24 cellular contexts compared by ENCODE assay signal in the genomic region with DNA sequence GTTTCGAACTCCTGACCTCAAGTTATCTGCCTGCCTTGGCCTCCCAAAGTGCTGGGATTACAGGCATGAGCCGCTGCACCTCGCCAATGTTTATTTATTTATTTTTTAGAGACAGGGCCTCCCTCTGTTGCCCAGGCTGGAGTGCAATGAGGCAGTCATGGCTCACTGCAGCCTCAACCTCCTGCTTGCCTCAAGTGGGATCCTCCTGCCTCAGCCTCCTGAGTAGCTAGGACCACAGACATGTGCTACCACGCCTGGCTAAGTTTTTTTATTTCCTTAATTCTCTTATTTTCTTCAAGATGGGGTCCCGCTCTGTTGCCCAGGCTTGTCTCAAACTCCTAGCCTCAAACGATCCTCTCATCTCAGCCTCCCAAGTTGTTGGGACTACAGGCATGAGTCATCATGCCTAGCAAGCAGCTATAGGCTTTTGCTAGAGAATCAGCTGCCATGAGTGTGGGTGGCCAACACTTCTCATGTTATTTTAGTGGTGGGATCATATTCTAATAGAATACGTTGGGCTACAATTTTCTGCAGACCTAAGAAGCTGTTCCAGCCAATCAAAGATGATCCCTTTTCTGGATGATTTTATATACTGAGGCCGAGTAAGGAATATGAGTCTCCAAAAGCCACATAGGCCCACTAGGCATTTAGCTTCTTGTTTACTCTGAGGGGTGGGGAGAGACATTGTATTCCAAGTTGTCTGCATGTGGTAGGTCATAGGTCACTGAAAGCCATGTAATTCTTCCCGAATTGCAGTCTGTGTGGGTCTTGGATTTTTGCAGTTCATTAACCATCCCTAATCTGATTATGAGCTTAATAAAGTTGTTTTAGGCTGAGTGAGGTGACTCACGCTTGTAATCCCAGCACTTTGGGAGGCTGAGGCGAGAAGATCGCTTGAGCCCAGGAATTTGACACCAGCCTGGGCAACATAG.
"Had no signal": no experiment of that assay in that cellular context is flagged by ENCODE, and none has a peak within 500 bp of the region (broad histone marks: within the 10 kb centered on the region; RNA-seq: fewer than 3 reads in every experiment).

No MANE protein-coding gene starts in this region.

- H3K4me1 ChIP-seq: body of pancreas, sigmoid colon, spleen, thyroid gland had no signal

- H3K27ac Mint-ChIP-seq: activated CD4-positive, alpha-beta memory T cell treated with anti-CD3 and anti-CD28 coated beads, Interleukin-2, amount 10 ng/mL, durations not matched to agents 7 days and 5 days; activated CD4-positive, alpha-beta T cell treated with anti-CD3 and anti-CD28 coated beads for 36 hours; activated CD8-positive, alpha-beta memory T cell treated with anti-CD3 and anti-CD28 coated beads, Interleukin-2, amount 10 ng/mL, durations not matched to agents 7 days and 5 days; activated naive CD8-positive, alpha-beta T cell treated with anti-CD3 and anti-CD28 coated beads for 36 hours; activated T-helper 17 cell treated with anti-CD3 and anti-CD28 coated beads, Interleukin-2, amount 50 U/mL, for 72 hours; WTC11 had no signal

- H3K9me3 Mint-ChIP-seq: activated CD4-positive, alpha-beta memory T cell treated with anti-CD3 and anti-CD28 coated beads, Interleukin-2, amount 10 ng/mL, durations not matched to agents 7 days and 5 days; activated naive CD8-positive, alpha-beta T cell treated with anti-CD3 and anti-CD28 coated beads for 36 hours; activated T-helper 17 cell treated with anti-CD3 and anti-CD28 coated beads, Interleukin-2, amount 50 U/mL, for 72 hours had no signal

- H3K36me3 ChIP-seq: ovary, sigmoid colon, spleen, thyroid gland had no signal

- H3K4me3 Mint-ChIP-seq: activated CD4-positive, alpha-beta memory T cell treated with anti-CD3 and anti-CD28 coated beads, Interleukin-2, amount 10 ng/mL, durations not matched to agents 7 days and 5 days; activated CD4-positive, alpha-beta T cell treated with anti-CD3 and anti-CD28 coated beads for 36 hours; activated CD8-positive, alpha-beta memory T cell treated with anti-CD3 and anti-CD28 coated beads, Interleukin-2, amount 10 ng/mL, durations not matched to agents 7 days and 5 days; activated naive CD8-positive, alpha-beta T cell treated with anti-CD3 and anti-CD28 coated beads for 36 hours; activated T-helper 17 cell treated with anti-CD3 and anti-CD28 coated beads, Interleukin-2, amount 50 U/mL, for 72 hours; WTC11 had no signal

- H3K4me3 ChIP-seq: body of pancreas, dorsolateral prefrontal cortex, ovary, sigmoid colon, spleen, thyroid gland had no signal

- H3K27me3 Mint-ChIP-seq: activated CD4-positive, alpha-beta T cell treated with anti-CD3 and anti-CD28 coated beads for 36 hours; activated CD8-positive, alpha-beta memory T cell treated with anti-CD3 and anti-CD28 coated beads, Interleukin-2, amount 10 ng/mL, durations not matched to agents 7 days and 5 days; activated naive CD8-positive, alpha-beta T cell treated with anti-CD3 and anti-CD28 coated beads for 36 hours; activated T-helper 17 cell treated with anti-CD3 and anti-CD28 coated beads, Interleukin-2, amount 50 U/mL, for 72 hours had no signal

- H3K9me3 ChIP-seq: body of pancreas, ovary, sigmoid colon, spleen, thyroid gland had no signal

- H3K4me1 Mint-ChIP-seq: activated CD4-positive, alpha-beta memory T cell treated with anti-CD3 and anti-CD28 coated beads, Interleukin-2, amount 10 ng/mL, durations not matched to agents 7 days and 5 days; activated CD4-positive, alpha-beta T cell treated with anti-CD3 and anti-CD28 coated beads for 36 hours; activated CD8-positive, alpha-beta memory T cell treated with anti-CD3 and anti-CD28 coated beads, Interleukin-2, amount 10 ng/mL, durations not matched to agents 7 days and 5 days; activated naive CD8-positive, alpha-beta T cell treated with anti-CD3 and anti-CD28 coated beads for 36 hours; activated T-helper 17 cell treated with anti-CD3 and anti-CD28 coated beads, Interleukin-2, amount 50 U/mL, for 72 hours; WTC11 had no signal

- H3K27me3 ChIP-seq: body of pancreas, dorsolateral prefrontal cortex, ovary, sigmoid colon, spleen, thyroid gland had no signal

- DNase-seq: activated CD4-positive, alpha-beta memory T cell treated with anti-CD3 and anti-CD28 coated beads, Interleukin-2, amount 10 ng/mL, durations not matched to agents 7 days and 5 days; activated CD4-positive, alpha-beta T cell treated with anti-CD3 and anti-CD28 coated beads for 36 hours; activated CD8-positive, alpha-beta memory T cell treated with anti-CD3 and anti-CD28 coated beads, Interleukin-2, amount 10 ng/mL, durations not matched to agents 7 days and 5 days; activated naive CD4-positive, alpha-beta T cell; activated naive CD8-positive, alpha-beta T cell treated with anti-CD3 and anti-CD28 coated beads for 36 hours; amniotic stem cell; body of pancreas; caudate nucleus; dorsolateral prefrontal cortex; midbrain; ovary; sigmoid colon; spleen; stimulated activated CD8-positive, alpha-beta memory T cell treated with anti-CD3 and anti-CD28 coated beads, Interleukin-4, amount 100 ng/mL, for 48 hours; stimulated activated naive CD4-positive, alpha-beta T cell; T-helper 2 cell; thyroid gland had no signal

- H3K36me3 Mint-ChIP-seq: activated CD8-positive, alpha-beta memory T cell treated with anti-CD3 and anti-CD28 coated beads, Interleukin-2, amount 10 ng/mL, durations not matched to agents 7 days and 5 days; activated naive CD8-positive, alpha-beta T cell treated with anti-CD3 and anti-CD28 coated beads for 36 hours; WTC11 had no signal

- ATAC-seq: activated CD4-positive, alpha-beta T cell treated with anti-CD3 and anti-CD28 coated beads for 36 hours; activated CD8-positive, alpha-beta memory T cell treated with anti-CD3 and anti-CD28 coated beads, Interleukin-2, amount 10 ng/mL, durations not matched to agents 7 days and 5 days; activated T-helper 17 cell treated with anti-CD3 and anti-CD28 coated beads, Interleukin-2, amount 50 U/mL, for 72 hours; body of pancreas; left lobe of liver; WTC11 had no signal

- H3K27ac ChIP-seq: body of pancreas, dorsolateral prefrontal cortex, ovary, sigmoid colon, spleen, thyroid gland had no signal

- FAIRE-seq: colon, endometrium, frontal cortex, keratinocyte had no signal
